ENCODE assay signal across 8 cellular contexts in the genomic region with DNA sequence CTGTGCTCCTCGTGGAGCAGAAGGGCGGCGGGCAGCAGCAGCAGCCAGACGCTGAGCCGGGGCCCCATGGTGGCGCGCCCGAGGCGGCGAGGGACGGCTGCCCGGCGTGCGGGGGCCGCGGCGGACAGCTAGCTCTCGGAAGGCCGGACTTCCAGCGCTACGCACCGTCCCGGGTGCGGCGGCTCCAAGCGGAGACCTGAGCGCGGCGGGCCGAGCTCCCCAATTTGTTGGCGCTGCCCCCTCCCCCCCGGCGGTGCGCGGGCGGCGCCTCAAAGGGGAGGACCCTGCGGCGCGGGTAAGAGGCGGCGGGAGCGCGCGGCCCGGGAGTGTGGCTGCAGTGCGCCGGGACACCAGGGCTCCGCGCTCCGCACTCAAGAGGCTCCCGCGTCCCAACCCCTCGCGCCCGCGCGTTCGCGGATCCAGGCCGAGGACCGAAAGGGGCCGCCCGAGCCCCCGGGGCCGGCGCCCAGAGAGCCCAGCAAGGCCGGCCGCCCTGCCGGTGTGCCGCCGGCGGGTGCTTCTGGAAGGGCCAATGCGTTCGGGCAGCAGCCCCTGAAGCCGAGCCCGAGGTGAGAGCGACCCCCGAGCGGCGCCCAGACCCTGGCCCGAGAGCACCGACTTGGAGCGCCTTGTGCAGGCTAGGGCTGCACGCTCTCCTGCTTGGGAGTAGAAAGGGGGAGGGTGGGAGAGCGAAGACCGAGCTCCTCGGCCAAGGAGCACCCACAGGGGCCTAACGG. TPM values are rescaled to one million over a fixed set of nuclear protein-coding genes. Genes with fewer than 3 reads are reported as not detected.
DNase-seq lines count a peak whose midpoint lies in the region; ATAC-seq, FAIRE-seq and TF ChIP-seq lines count a peak whose summit lies in the region.

A gene (minus strand): TSS at position 198 of the 737 bp plus-strand sequence. CDS start 130 bp downstream, at position 68.
A gene (plus strand): TSS at position 325 of the 737 bp plus-strand sequence. CDS start 620 bp downstream, outside the sequence.

- ATAC-seq in GM19455 (IDR thresholded peaks at IDR 0.05; ENCODE audit: unreplicated experiment) (no peak), HG03175 (IDR thresholded peaks at IDR 0.05; ENCODE audit: unreplicated experiment) (no peak)

- H3K27me3 ChIP-seq in BLaER1 treated with 17β-estradiol and CSF1 and Interleukin-3, amounts not matched to agents 10 nM and 100 nM: peaks cover 86 to 99% (median 92%) of the 10 kb centered on the region in 11 experiments

- H3K36me3 ChIP-seq in BLaER1 treated with 17β-estradiol and CSF1 and Interleukin-3, amounts not matched to agents 10 nM and 100 nM: no peaks in the 10 kb centered on the region

- peaks cover 0 to 26% (median 0%) of the 10 kb centered on the region in 11 experiments; a peak in 8 of 22 replicates for H4K20me1 ChIP-seq in BLaER1 treated with 17β-estradiol and CSF1 and Interleukin-3, amounts not matched to agents 10 nM and 100 nM

- no peak within 1 kb of the TSS for H3K27ac ChIP-seq in BLaER1 treated with 17β-estradiol and CSF1 and Interleukin-3, amounts not matched to agents 10 nM and 100 nM

- no peak for TF ChIP-seq CTCF in fibroblast of villous mesenchyme (IDR thresholded peaks at IDR 0.05; ENCODE audit: insufficient read depth, low read depth, low read length)

- FAIRE-seq in RCC 7860 (lab: Jason Lieb, UNC): no peak

- H3K9ac ChIP-seq in BLaER1 treated with 17β-estradiol and CSF1 and Interleukin-3, amounts not matched to agents 10 nM and 100 nM: no peak within 1 kb of the TSS

- DNase-seq in RCC 7860 (ENCODE audit: low spot score) (peak; percentile 24), fibroblast of villous mesenchyme (ENCODE audit: low read depth) (peak; percentile 87), occipital lobe (lab: John Stamatoyannopoulos, UW) (peak; percentile 24), NCI-H1436 treated with DMSO at 0.1 percent for 48 hours (lab: John Stamatoyannopoulos, UW) (no peak)
- DNase-seq in activated effector memory CD4-positive, alpha-beta T cell treated with anti-CD3 and anti-CD28 coated beads, Interleukin-2, amount 50 U/mL, for 16 hours: no peak

- H3K4me1 ChIP-seq in BLaER1 treated with 17β-estradiol and CSF1 and Interleukin-3, amounts not matched to agents 10 nM and 100 nM: peaks cover 24 to 49% (median 30%) of the 10 kb centered on the region in 10 experiments

- peak within 1 kb of the TSS; percentile 59 to 80 (median 72) for H3K4me2 ChIP-seq in BLaER1 treated with 17β-estradiol and CSF1 and Interleukin-3, amounts not matched to agents 10 nM and 100 nM

- H3K9me3 ChIP-seq in BLaER1 treated with 17β-estradiol and CSF1 and Interleukin-3, amounts not matched to agents 10 nM and 100 nM (replicated peaks in 1 of 11): peaks cover 12 to 22% (median 18%) of the 10 kb centered on the region in 11 experiments; a peak in 18 of 22 replicates

- peak within 1 kb of the TSS; percentile 18 to 45 (median 36); a peak in 16 of 20 replicates for H3K4me3 ChIP-seq in BLaER1 treated with 17β-estradiol and CSF1 and Interleukin-3, amounts not matched to agents 10 nM and 100 nM
- peak within 1 kb of the TSS; percentile 88 for H3K4me3 ChIP-seq in fibroblast of villous mesenchyme (ENCODE audit: low read depth, low read length)

RNA-seq across cellular contexts. Expression of the first gene that starts in this region (rescaled TPM):
- 1,391 and 1,673 TPM in 2 replicates for total RNA-seq in fibroblast of villous mesenchyme
- total RNA-seq in occipital lobe: 67.8 TPM

RNA-seq across cellular contexts. Expression of the second gene that starts in this region (rescaled TPM):
- total RNA-seq in fibroblast of villous mesenchyme: 756 and 1,116 TPM in 2 replicates
- 56.8 TPM for total RNA-seq in occipital lobe

Comparison
In these comparisons a context has a peak if more than half of its experiments do, and no peak if none do; other contexts are left out.
1. RNA of the first gene that starts in this region (total RNA-seq): 1,391 to 1,673 TPM in fibroblast of villous mesenchyme; 67.8 TPM in occipital lobe (single experiment); every median in the first group is over 10 times any median in the second.
2. RNA of the second gene that starts in this region (total RNA-seq): 756 to 1,116 TPM in fibroblast of villous mesenchyme; 56.8 TPM in occipital lobe (single experiment); every median in the first group is over 10 times any median in the second.
3. DNase-seq: peak in RCC 7860 (single experiment), fibroblast of villous mesenchyme (single experiment) and occipital lobe (single experiment); none in NCI-H1436 treated with DMSO at 0.1 percent for 48 hours (single experiment) and activated effector memory CD4-positive, alpha-beta T cell treated with anti-CD3 and anti-CD28 coated beads, Interleukin-2, amount 50 U/mL, for 16 hours (single experiment).